Comparison of ENCODE assay signal across 1 cellular context in the genomic region with DNA sequence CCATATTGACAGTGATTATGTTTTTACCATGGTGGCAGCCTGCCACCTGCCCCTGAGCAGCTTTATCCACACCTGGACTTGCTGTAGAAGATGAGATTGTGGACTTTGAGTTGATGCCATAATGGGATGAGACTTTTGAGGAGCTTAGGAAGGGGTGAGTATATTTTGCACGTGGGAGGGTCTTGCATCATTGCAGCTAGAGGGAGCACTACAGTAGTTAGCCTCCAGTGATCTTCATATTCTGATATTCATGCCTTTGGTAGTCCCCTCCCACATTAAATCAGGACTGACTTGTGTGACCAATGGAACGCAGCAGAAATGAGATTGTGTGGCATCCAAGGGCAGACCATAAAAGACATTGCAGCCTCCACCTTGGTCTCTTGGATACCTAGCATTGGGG.
TF ChIP-seq lines count a peak whose summit lies in the region.

No MANE protein-coding gene starts in this region.

TF ChIP-seq in GM23338, 12 proteins besides CTCF, POLR2A, EP300 and RAD21 (continued from another document):
- TF ChIP-seq, protein P1, sequence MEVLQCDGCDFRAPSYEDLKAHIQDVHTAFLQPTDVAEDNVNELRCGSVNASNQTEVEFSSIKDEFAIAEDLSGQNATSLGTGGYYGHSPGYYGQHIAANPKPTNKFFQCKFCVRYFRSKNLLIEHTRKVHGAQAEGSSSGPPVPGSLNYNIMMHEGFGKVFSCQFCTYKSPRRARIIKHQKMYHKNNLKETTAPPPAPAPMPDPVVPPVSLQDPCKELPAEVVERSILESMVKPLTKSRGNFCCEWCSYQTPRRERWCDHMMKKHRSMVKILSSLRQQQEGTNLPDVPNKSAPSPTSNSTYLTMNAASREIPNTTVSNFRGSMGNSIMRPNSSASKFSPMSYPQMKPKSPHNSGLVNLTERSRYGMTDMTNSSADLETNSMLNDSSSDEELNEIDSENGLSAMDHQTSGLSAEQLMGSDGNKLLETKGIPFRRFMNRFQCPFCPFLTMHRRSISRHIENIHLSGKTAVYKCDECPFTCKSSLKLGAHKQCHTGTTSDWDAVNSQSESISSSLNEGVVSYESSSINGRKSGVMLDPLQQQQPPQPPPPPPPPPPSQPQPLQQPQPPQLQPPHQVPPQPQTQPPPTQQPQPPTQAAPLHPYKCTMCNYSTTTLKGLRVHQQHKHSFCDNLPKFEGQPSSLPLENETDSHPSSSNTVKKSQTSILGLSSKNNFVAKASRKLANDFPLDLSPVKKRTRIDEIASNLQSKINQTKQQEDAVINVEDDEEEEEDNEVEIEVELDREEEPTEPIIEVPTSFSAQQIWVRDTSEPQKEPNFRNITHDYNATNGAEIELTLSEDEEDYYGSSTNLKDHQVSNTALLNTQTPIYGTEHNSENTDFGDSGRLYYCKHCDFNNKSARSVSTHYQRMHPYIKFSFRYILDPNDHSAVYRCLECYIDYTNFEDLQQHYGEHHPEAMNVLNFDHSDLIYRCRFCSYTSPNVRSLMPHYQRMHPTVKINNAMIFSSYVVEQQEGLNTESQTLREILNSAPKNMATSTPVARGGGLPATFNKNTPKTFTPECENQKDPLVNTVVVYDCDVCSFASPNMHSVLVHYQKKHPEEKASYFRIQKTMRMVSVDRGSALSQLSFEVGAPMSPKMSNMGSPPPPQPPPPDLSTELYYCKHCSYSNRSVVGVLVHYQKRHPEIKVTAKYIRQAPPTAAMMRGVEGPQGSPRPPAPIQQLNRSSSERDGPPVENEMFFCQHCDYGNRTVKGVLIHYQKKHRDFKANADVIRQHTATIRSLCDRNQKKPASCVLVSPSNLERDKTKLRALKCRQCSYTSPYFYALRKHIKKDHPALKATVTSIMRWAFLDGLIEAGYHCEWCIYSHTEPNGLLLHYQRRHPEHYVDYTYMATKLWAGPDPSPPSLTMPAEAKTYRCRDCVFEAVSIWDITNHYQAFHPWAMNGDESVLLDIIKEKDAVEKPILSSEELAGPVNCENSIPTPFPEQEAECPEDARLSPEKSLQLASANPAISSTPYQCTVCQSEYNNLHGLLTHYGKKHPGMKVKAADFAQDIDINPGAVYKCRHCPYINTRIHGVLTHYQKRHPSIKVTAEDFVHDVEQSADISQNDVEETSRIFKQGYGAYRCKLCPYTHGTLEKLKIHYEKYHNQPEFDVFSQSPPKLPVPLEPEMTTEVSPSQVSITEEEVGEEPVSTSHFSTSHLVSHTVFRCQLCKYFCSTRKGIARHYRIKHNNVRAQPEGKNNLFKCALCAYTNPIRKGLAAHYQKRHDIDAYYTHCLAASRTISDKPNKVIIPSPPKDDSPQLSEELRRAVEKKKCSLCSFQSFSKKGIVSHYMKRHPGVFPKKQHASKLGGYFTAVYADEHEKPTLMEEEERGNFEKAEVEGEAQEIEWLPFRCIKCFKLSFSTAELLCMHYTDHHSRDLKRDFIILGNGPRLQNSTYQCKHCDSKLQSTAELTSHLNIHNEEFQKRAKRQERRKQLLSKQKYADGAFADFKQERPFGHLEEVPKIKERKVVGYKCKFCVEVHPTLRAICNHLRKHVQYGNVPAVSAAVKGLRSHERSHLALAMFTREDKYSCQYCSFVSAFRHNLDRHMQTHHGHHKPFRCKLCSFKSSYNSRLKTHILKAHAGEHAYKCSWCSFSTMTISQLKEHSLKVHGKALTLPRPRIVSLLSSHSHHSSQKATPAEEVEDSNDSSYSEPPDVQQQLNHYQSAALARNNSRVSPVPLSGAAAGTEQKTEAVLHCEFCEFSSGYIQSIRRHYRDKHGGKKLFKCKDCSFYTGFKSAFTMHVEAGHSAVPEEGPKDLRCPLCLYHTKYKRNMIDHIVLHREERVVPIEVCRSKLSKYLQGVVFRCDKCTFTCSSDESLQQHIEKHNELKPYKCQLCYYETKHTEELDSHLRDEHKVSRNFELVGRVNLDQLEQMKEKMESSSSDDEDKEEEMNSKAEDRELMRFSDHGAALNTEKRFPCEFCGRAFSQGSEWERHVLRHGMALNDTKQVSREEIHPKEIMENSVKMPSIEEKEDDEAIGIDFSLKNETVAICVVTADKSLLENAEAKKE (CRISPR knock-in tag; IDR thresholded peaks at IDR 0.05) = no peak
- TF ChIP-seq EZH2 (IDR thresholded peaks at IDR 0.05; ENCODE audit: low read depth, unreplicated experiment) = no peak
- TF ChIP-seq, protein P2, sequence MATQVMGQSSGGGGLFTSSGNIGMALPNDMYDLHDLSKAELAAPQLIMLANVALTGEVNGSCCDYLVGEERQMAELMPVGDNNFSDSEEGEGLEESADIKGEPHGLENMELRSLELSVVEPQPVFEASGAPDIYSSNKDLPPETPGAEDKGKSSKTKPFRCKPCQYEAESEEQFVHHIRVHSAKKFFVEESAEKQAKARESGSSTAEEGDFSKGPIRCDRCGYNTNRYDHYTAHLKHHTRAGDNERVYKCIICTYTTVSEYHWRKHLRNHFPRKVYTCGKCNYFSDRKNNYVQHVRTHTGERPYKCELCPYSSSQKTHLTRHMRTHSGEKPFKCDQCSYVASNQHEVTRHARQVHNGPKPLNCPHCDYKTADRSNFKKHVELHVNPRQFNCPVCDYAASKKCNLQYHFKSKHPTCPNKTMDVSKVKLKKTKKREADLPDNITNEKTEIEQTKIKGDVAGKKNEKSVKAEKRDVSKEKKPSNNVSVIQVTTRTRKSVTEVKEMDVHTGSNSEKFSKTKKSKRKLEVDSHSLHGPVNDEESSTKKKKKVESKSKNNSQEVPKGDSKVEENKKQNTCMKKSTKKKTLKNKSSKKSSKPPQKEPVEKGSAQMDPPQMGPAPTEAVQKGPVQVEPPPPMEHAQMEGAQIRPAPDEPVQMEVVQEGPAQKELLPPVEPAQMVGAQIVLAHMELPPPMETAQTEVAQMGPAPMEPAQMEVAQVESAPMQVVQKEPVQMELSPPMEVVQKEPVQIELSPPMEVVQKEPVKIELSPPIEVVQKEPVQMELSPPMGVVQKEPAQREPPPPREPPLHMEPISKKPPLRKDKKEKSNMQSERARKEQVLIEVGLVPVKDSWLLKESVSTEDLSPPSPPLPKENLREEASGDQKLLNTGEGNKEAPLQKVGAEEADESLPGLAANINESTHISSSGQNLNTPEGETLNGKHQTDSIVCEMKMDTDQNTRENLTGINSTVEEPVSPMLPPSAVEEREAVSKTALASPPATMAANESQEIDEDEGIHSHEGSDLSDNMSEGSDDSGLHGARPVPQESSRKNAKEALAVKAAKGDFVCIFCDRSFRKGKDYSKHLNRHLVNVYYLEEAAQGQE (IDR thresholded peaks at IDR 0.05; ENCODE audit: unreplicated experiment) = no peak
- TF ChIP-seq ZNF331 (CRISPR knock-in tag; IDR thresholded peaks at IDR 0.05; ENCODE audit: low read depth) = no peak
- no peak for TF ChIP-seq POLR2AphosphoS5 (IDR thresholded peaks at IDR 0.05; ENCODE audit: low read depth)
- no peak for TF ChIP-seq JUNB (IDR thresholded peaks at IDR 0.05; ENCODE audit: unreplicated experiment)
- TF ChIP-seq CREB1 (CRISPR knock-in tag; IDR thresholded peaks at IDR 0.05; ENCODE audit: low read depth) = no peak
- no peak for TF ChIP-seq NANOG (IDR thresholded peaks at IDR 0.05; ENCODE audit: borderline replicate concordance)
- TF ChIP-seq EZH2phosphoT487 (IDR thresholded peaks at IDR 0.05; ENCODE audit: unreplicated experiment) = no peak
